ENCODE assay signal across 8 cellular contexts in the genomic region with DNA sequence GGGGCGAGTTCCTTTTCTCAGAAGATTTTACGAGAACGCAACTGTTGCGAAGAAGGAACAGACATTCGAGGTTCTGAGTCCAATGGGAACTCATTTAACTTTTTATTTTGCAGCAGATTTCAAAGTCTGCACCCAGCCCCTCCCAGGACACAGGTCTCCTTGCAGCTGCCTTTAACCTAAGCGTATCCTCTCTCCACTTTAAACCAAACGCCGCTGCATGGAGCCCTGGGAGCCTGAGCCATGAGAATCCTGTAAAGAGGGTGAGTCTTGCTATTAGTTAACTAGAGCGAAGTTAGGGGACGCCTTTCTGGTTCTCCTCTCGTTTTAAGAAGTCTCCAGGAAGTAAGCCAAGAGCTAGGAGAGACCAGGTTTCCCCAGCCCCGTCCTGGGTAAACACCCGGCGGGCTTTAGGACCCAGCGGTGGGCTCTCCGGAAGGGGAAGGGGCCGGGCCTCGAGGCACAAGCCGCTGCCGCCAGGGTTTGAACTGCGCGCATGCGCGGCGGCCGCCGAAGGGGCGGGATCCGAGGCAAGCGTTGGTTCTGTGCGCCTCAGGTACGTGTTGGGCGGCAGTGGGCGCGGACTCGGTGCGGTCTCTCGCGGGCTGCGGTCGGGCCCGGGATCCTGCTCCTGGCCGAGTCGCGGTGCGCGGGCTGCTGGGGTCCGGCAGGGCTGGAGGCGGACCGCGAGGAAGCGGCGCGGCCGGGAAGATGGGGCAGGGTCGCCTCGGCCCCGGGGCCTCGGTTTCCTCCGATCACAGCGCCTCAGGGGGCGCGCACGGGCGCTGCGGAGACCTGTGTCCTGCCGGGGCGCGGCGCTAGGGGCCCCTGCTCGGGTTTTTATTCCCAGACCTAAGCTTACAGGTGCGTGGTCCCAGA. TPM values are rescaled to one million over a fixed set of nuclear protein-coding genes. Genes with fewer than 3 reads are reported as not detected.
DNase-seq lines count a peak whose midpoint lies in the region; ATAC-seq and TF ChIP-seq lines count a peak whose summit lies in the region.

A gene (plus strand): TSS at position 510 of the 876 bp plus-strand sequence. CDS start 7,188 bp downstream, outside the sequence.

- H3K4me1 Mint-ChIP-seq in activated naive CD4-positive, alpha-beta T cell treated with anti-CD3 and anti-CD28 coated beads, Interleukin-2, amount 10 ng/mL, durations not matched to agents 7 days and 5 days: peaks cover 63% of the 10 kb centered on the region

- no peaks in the 10 kb centered on the region for H3K9me3 Mint-ChIP-seq in activated naive CD4-positive, alpha-beta T cell treated with anti-CD3 and anti-CD28 coated beads, Interleukin-2, amount 10 ng/mL, durations not matched to agents 7 days and 5 days

- TF ChIP-seq EP300 in gastroesophageal sphincter (IDR thresholded peaks at IDR 0.05) (no peak), suprapubic skin (IDR thresholded peaks at IDR 0.05) (no peak)

- peak; percentile 69 for DNase-seq in GM04503 (ENCODE audit: low read depth)
- peak; percentile 73 for DNase-seq in HFF-Myc (ENCODE audit: extremely low read depth, low read depth)
- peak; percentile 97 for DNase-seq in NAMALWA (ENCODE audit: low spot score)
- peak; percentile 90 for DNase-seq in SK-N-DZ (ENCODE audit: low spot score)
- peak; percentile 98 for DNase-seq in activated naive CD4-positive, alpha-beta T cell treated with anti-CD3 and anti-CD28 coated beads, Interleukin-2, amount 10 ng/mL, durations not matched to agents 7 days and 5 days
- DNase-seq in nucleus accumbens (lab: John Stamatoyannopoulos, UW): peak; percentile 69 to 99 (median 94)
- peak; percentile 97 for DNase-seq in suprapubic skin (ENCODE audit: low spot score in 2 of 2)

- H3K4me1 ChIP-seq in gastroesophageal sphincter: peaks cover 0 to 28% (median 11%) of the 10 kb centered on the region in 3 donors
- peaks cover 23% of the 10 kb centered on the region for H3K4me1 ChIP-seq in suprapubic skin

- CTCF ChIA-PET in activated naive CD4-positive, alpha-beta T cell treated with anti-CD3 and anti-CD28 coated beads, Interleukin-2, amount 10 ng/mL, durations not matched to agents 7 days and 5 days (lab: Charles Lee): interaction anchor here (1.3 to 2.5 kb wide), 2 partner anchors 16 to 18 kb away, joined by 6 to 11 read pairs; no protein-coding TSS in a partner anchor

- peaks cover 0 to 12% of the 10 kb centered on the region in 2 donors for H3K36me3 ChIP-seq in gastroesophageal sphincter
- no peaks in the 10 kb centered on the region for H3K36me3 ChIP-seq in suprapubic skin

- peak; percentile 85 to 86 for TF ChIP-seq POLR2A in gastroesophageal sphincter (IDR thresholded peaks at IDR 0.05)
- peak in 1 of 2 donors; percentile 78 for TF ChIP-seq POLR2A in suprapubic skin (IDR thresholded peaks at IDR 0.05)

- H3K27ac ChIP-seq in gastroesophageal sphincter: peak within 1 kb of the TSS; percentile 80 to 96 (median 96)
- H3K27ac ChIP-seq in suprapubic skin: peak within 1 kb of the TSS; percentile 93

- 1% methylated on average over 8 of the region's 72 CpGs; no CpG with 5 or more reads in 1 of the 2 donors for WGBS in gastroesophageal sphincter (ENCODE audit: low coverage in 1 of 2), 2 donors
- WGBS in suprapubic skin: 1% methylated on average over 11 of the region's 72 CpGs

- no peaks in the 10 kb centered on the region for H3K27me3 ChIP-seq in gastroesophageal sphincter
- H3K27me3 ChIP-seq in suprapubic skin: no peaks in the 10 kb centered on the region

- H3K27me3 Mint-ChIP-seq in activated naive CD4-positive, alpha-beta T cell treated with anti-CD3 and anti-CD28 coated beads, Interleukin-2, amount 10 ng/mL, durations not matched to agents 7 days and 5 days: peaks cover 3% of the 10 kb centered on the region

- peak within 1 kb of the TSS; percentile 97 for H3K4me3 Mint-ChIP-seq in activated naive CD4-positive, alpha-beta T cell treated with anti-CD3 and anti-CD28 coated beads, Interleukin-2, amount 10 ng/mL, durations not matched to agents 7 days and 5 days

- ATAC-seq in gastroesophageal sphincter: peak; percentile 90

- peak within 1 kb of the TSS; percentile 99 for H3K27ac Mint-ChIP-seq in activated naive CD4-positive, alpha-beta T cell treated with anti-CD3 and anti-CD28 coated beads, Interleukin-2, amount 10 ng/mL, durations not matched to agents 7 days and 5 days

- H3K9me3 ChIP-seq in gastroesophageal sphincter (no peaks in the 10 kb centered on the region), suprapubic skin (no peaks in the 10 kb centered on the region)

- no peak for TF ChIP-seq CTCF in HFF-Myc (IDR thresholded peaks at IDR 0.05; ENCODE audit: low read depth, low read length, missing control alignments)
- peak in 2 of 4 experiments; percentile 2 to 30 for TF ChIP-seq CTCF in gastroesophageal sphincter (IDR thresholded peaks at IDR 0.05)
- TF ChIP-seq CTCF in suprapubic skin (IDR thresholded peaks at IDR 0.05): no peak

- H3K4me3 ChIP-seq in HFF-Myc (replicated peaks; ENCODE audit: low read depth, low read length): peak within 1 kb of the TSS; percentile 87
- H3K4me3 ChIP-seq in gastroesophageal sphincter: peak within 1 kb of the TSS; percentile 71 to 92
- H3K4me3 ChIP-seq in suprapubic skin: peak within 1 kb of the TSS; percentile 82

- peaks cover 36% of the 10 kb centered on the region for H3K36me3 Mint-ChIP-seq in activated naive CD4-positive, alpha-beta T cell treated with anti-CD3 and anti-CD28 coated beads, Interleukin-2, amount 10 ng/mL, durations not matched to agents 7 days and 5 days

RNA-seq across cellular contexts. Expression of the gene that starts here (rescaled TPM):
- 28.3 and 29.0 TPM in 2 replicates for polyA plus RNA-seq in SK-N-DZ (2014; cell fraction: cytosol; rRNA removed)
- polyA plus RNA-seq in SK-N-DZ (2014; cell fraction: nucleus; rRNA removed): 24.5 and 25.1 TPM in 2 replicates
- 10 to 100 TPM in 2 of 4 donors, 1 to 10 TPM in 2; 5.4 to 12.1 (median 10.3) TPM for total RNA-seq in gastroesophageal sphincter
- total RNA-seq in suprapubic skin: 10 to 100 TPM; 10.8 to 25.8 (median 18.1) TPM

Comparison
In these comparisons a context has a peak if more than half of its experiments do, and no peak if none do; other contexts are left out.
1. Peak in every context shown above with its lines: DNase-seq, ATAC-seq, H3K4me3 ChIP-seq and H3K27ac ChIP-seq.